ENCODE assay signal across 1 cellular context in genomic region chr16:370443-370842, GRCh38.
TF ChIP-seq lines count a peak whose summit lies in the region.

TSS of gene MRPL28 (minus strand) at chr16:370538. CDS start at chr16:370218, 320 bp downstream.

TF ChIP-seq in HepG2, 621 proteins besides CTCF, POLR2A, EP300 and RAD21 (continued from another document and continues in another):
- TF ChIP-seq GMEB1 (CRISPR knock-in tag; IDR thresholded peaks at IDR 0.05; ENCODE audit: borderline replicate concordance) = peak; percentile 54; the same call in 1 of the 2 replicates
- TF ChIP-seq AKNA (CRISPR knock-in tag; IDR thresholded peaks at IDR 0.05; ENCODE audit: borderline replicate concordance) = no peak
- TF ChIP-seq ZKSCAN8 (CRISPR knock-in tag; IDR thresholded peaks at IDR 0.05; ENCODE audit: borderline replicate concordance) = peak; percentile 50; the same call in 1 of the 2 replicates
- no peak for TF ChIP-seq GATA4 (IDR thresholded peaks at IDR 0.05; ENCODE audit: borderline replicate concordance, low read depth)
- peak; percentile 73; the same call in 1 of the 2 replicates for TF ChIP-seq PCBP1 (IDR thresholded peaks at IDR 0.05; ENCODE audit: borderline replicate concordance, low read depth, low read length)
- no peak for TF ChIP-seq HHEX (CRISPR knock-in tag; IDR thresholded peaks at IDR 0.05)
- no peak for TF ChIP-seq JUNB (CRISPR knock-in tag; IDR thresholded peaks at IDR 0.05; ENCODE audit: borderline replicate concordance)
- TF ChIP-seq POLR2G (IDR thresholded peaks at IDR 0.05; ENCODE audit: low read depth, low read length) = peak; percentile 72
- TF ChIP-seq ZNF558 (CRISPR knock-in tag; IDR thresholded peaks at IDR 0.05; ENCODE audit: borderline replicate concordance) = no peak
- TF ChIP-seq, protein P1, sequence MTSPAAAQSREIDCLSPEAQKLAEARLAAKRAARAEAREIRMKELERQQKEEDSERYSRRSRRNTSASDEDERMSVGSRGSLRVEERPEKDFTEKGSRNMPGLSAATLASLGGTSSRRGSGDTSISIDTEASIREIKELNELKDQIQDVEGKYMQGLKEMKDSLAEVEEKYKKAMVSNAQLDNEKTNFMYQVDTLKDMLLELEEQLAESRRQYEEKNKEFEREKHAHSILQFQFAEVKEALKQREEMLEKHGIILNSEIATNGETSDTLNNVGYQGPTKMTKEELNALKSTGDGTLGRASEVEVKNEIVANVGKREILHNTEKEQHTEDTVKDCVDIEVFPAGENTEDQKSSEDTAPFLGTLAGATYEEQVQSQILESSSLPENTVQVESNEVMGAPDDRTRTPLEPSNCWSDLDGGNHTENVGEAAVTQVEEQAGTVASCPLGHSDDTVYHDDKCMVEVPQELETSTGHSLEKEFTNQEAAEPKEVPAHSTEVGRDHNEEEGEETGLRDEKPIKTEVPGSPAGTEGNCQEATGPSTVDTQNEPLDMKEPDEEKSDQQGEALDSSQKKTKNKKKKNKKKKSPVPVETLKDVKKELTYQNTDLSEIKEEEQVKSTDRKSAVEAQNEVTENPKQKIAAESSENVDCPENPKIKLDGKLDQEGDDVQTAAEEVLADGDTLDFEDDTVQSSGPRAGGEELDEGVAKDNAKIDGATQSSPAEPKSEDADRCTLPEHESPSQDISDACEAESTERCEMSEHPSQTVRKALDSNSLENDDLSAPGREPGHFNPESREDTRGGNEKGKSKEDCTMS (CRISPR knock-in tag; conservative IDR thresholded peaks at IDR 0.05) = no peak
- TF ChIP-seq KMT2B (CRISPR knock-in tag; IDR thresholded peaks at IDR 0.05) = 0 out of 2 replicates have a peak, but pooled peaks have one; percentile 35
- no peak for TF ChIP-seq ZNF224 (CRISPR knock-in tag; IDR thresholded peaks at IDR 0.05)
- TF ChIP-seq CC2D1A (CRISPR knock-in tag; IDR thresholded peaks at IDR 0.05) = no peak
- TF ChIP-seq PHF8 (CRISPR knock-in tag; IDR thresholded peaks at IDR 0.05) = no peak
- no peak for TF ChIP-seq HNRNPH1 (optimal IDR thresholded peaks at IDR 0.05; ENCODE audit: low read depth, low read length)
- TF ChIP-seq ZNF777 (CRISPR knock-in tag; IDR thresholded peaks at IDR 0.05) = no peak
- no peak for TF ChIP-seq MBD4 (IDR thresholded peaks at IDR 0.05; ENCODE audit: borderline replicate concordance, low read length)
- TF ChIP-seq TEAD3 (CRISPR knock-in tag; optimal IDR thresholded peaks at IDR 0.05; ENCODE audit: borderline replicate concordance) = peak; percentile 48
- peak; percentile 72 for TF ChIP-seq SAP130 (CRISPR knock-in tag; IDR thresholded peaks at IDR 0.05; ENCODE audit: low read depth)
- TF ChIP-seq, protein P2, sequence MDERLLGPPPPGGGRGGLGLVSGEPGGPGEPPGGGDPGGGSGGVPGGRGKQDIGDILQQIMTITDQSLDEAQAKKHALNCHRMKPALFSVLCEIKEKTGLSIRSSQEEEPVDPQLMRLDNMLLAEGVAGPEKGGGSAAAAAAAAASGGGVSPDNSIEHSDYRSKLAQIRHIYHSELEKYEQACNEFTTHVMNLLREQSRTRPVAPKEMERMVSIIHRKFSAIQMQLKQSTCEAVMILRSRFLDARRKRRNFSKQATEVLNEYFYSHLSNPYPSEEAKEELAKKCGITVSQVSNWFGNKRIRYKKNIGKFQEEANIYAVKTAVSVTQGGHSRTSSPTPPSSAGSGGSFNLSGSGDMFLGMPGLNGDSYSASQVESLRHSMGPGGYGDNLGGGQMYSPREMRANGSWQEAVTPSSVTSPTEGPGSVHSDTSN (CRISPR knock-in tag; IDR thresholded peaks at IDR 0.05) = peak; percentile 94
- TF ChIP-seq EEA1 (CRISPR knock-in tag; IDR thresholded peaks at IDR 0.05; ENCODE audit: borderline replicate concordance) = no peak
- peak; percentile 77 for TF ChIP-seq ELF3 (CRISPR knock-in tag; IDR thresholded peaks at IDR 0.05)
- no peak for TF ChIP-seq ZNF225 (CRISPR knock-in tag; IDR thresholded peaks at IDR 0.05)
- no peak for TF ChIP-seq MYPOP (CRISPR knock-in tag; IDR thresholded peaks at IDR 0.05)
- TF ChIP-seq CBX5 (CRISPR knock-in tag; IDR thresholded peaks at IDR 0.05; ENCODE audit: borderline replicate concordance) = no peak
- no peak for TF ChIP-seq FIP1L1 (IDR thresholded peaks at IDR 0.05; ENCODE audit: borderline replicate concordance, insufficient read depth, low read depth, low read length)
- no peak for TF ChIP-seq FOXP1 (IDR thresholded peaks at IDR 0.05)
- TF ChIP-seq FOXP1 (CRISPR knock-in tag; IDR thresholded peaks at IDR 0.05) = no peak
- no peak for TF ChIP-seq ZNF713 (CRISPR knock-in tag; IDR thresholded peaks at IDR 0.05)
- TF ChIP-seq, protein P3, sequence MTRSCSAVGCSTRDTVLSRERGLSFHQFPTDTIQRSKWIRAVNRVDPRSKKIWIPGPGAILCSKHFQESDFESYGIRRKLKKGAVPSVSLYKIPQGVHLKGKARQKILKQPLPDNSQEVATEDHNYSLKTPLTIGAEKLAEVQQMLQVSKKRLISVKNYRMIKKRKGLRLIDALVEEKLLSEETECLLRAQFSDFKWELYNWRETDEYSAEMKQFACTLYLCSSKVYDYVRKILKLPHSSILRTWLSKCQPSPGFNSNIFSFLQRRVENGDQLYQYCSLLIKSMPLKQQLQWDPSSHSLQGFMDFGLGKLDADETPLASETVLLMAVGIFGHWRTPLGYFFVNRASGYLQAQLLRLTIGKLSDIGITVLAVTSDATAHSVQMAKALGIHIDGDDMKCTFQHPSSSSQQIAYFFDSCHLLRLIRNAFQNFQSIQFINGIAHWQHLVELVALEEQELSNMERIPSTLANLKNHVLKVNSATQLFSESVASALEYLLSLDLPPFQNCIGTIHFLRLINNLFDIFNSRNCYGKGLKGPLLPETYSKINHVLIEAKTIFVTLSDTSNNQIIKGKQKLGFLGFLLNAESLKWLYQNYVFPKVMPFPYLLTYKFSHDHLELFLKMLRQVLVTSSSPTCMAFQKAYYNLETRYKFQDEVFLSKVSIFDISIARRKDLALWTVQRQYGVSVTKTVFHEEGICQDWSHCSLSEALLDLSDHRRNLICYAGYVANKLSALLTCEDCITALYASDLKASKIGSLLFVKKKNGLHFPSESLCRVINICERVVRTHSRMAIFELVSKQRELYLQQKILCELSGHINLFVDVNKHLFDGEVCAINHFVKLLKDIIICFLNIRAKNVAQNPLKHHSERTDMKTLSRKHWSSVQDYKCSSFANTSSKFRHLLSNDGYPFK (CRISPR knock-in tag; IDR thresholded peaks at IDR 0.05; ENCODE audit: borderline replicate concordance) = no peak; the same call in 1 of the 2 replicates
- TF ChIP-seq CEBPG (CRISPR knock-in tag; IDR thresholded peaks at IDR 0.05) = no peak
- TF ChIP-seq ZNF570 (CRISPR knock-in tag; IDR thresholded peaks at IDR 0.05; ENCODE audit: borderline replicate concordance) = no peak
- no peak for TF ChIP-seq ZNF143 (CRISPR knock-in tag; IDR thresholded peaks at IDR 0.05)
- peak; percentile 91 for TF ChIP-seq GABPA (IDR thresholded peaks at IDR 0.05; ENCODE audit: low read depth, low read length)
- TF ChIP-seq GABPA (CRISPR knock-in tag; IDR thresholded peaks at IDR 0.05; ENCODE audit: low read depth) = peak; percentile 95
- TF ChIP-seq KAT8 (CRISPR knock-in tag; IDR thresholded peaks at IDR 0.05) = peak; percentile 66
- no peak for TF ChIP-seq KLF16 (CRISPR knock-in tag; IDR thresholded peaks at IDR 0.05)
- TF ChIP-seq SP5 (CRISPR knock-in tag; IDR thresholded peaks at IDR 0.05; ENCODE audit: borderline replicate concordance, low read depth) = peak; percentile 51; the same call in 1 of the 2 replicates
- no peak for TF ChIP-seq CSRNP1 (CRISPR knock-in tag; IDR thresholded peaks at IDR 0.05)
- TF ChIP-seq ZNF549 (CRISPR knock-in tag; IDR thresholded peaks at IDR 0.05) = no peak
- no peak for TF ChIP-seq KLF6 (CRISPR knock-in tag; IDR thresholded peaks at IDR 0.05)
- peak; percentile 25; the same call in 1 of the 2 replicates for TF ChIP-seq TFAP4 (IDR thresholded peaks at IDR 0.05; ENCODE audit: borderline replicate concordance, low read depth)
- no peak for TF ChIP-seq SNRNP70 (IDR thresholded peaks at IDR 0.05; ENCODE audit: low read depth, low read length)
- no peak for TF ChIP-seq ZNF589 (CRISPR knock-in tag; conservative IDR thresholded peaks at IDR 0.05)
- no peak for TF ChIP-seq ZNF367 (CRISPR knock-in tag; IDR thresholded peaks at IDR 0.05; ENCODE audit: borderline replicate concordance)
- TF ChIP-seq FOXK1 (CRISPR knock-in tag; IDR thresholded peaks at IDR 0.05; ENCODE audit: borderline replicate concordance, low read depth) = peak; percentile 67; the same call in 1 of the 2 replicates
- TF ChIP-seq ESRRA (CRISPR knock-in tag; IDR thresholded peaks at IDR 0.05; ENCODE audit: low read depth) = no peak
- TF ChIP-seq GMEB2 (CRISPR knock-in tag; IDR thresholded peaks at IDR 0.05; ENCODE audit: low read depth) = no peak
